In the genomic region with DNA sequence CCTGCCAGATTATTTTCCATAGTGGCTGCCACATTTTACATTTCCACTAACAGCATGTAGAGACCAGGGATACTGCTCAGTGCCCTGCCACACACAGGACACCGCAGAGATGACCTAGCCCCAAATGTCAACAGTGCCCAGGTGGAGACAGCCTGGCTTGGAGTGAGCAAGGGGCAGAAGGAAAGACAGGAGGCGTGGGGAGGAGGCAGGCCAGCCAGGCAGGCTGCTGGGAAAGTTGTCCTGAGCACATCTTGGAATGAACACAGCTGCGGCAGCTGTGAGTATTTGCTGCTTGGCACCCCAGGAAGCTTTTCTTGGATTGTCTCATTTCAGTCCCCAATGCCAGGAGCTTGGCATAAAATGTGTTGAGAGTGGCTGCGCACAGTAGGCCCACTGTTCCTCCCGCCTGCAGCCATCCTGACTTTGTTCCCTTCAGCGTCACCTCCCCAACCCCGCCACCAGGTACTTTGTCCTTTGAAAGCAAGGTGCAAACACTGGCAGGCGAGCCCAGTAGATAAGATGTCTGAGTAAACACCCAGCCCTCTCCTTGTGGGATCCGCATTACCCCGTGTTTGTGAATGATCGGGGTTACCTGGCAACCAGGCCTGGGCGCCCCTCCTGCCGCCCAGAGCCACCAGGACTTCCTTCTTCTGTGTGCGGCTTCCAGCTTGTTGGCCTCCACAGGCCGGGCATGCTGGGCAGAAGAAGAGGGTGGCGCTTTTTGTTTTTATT, we compare ENCODE assay signal across 11 cellular contexts.
DNase-seq lines count a peak whose midpoint lies in the region; ATAC-seq and TF ChIP-seq lines count a peak whose summit lies in the region.
"Had no signal": no experiment of that assay in that cellular context is flagged by ENCODE, and none has a peak within 500 bp of the region (broad histone marks: within the 10 kb centered on the region; RNA-seq: fewer than 3 reads in every experiment).

No MANE protein-coding gene starts in this region.

- H3K27ac ChIP-seq in HUES48 (ENCODE audit: low read depth, low read length) = peak overlapping the region; percentile 51
- H3K27ac ChIP-seq in heart right ventricle = no peak overlapping the region
- H3K27ac ChIP-seq in trophoblast cell (ENCODE audit: low read depth, low read length) = no peak overlapping the region

- peak in 5 of 8 donors; percentile 39 to 59 (median 53) for ATAC-seq in heart right ventricle
- no peak for ATAC-seq in HG03135 (IDR thresholded peaks at IDR 0.05; ENCODE audit: unreplicated experiment)
- no peak for ATAC-seq in HG03108 (IDR thresholded peaks at IDR 0.05; ENCODE audit: unreplicated experiment)
- ATAC-seq in HG03571 (IDR thresholded peaks at IDR 0.05; ENCODE audit: unreplicated experiment) = no peak
- no peak for ATAC-seq in GM21576 (IDR thresholded peaks at IDR 0.05; ENCODE audit: unreplicated experiment)
- ATAC-seq: stimulated activated naive CD8-positive, alpha-beta T cell treated with anti-CD3 and anti-CD28 coated beads, Interleukin-15, Interleukin-2, amounts not matched to agents 100 U/mL and 50 U/mL, for 24 hours had no signal

- peak overlapping the region; percentile 34 for H3K4ac ChIP-seq in trophoblast cell (ENCODE audit: low read depth, low read length)

- peak; percentile 87 for DNase-seq in NCI-H69 (lab: John Stamatoyannopoulos, UW)
- DNase-seq in heart right ventricle = no peak
- peak in 1 of 2 donors; percentile 19 for DNase-seq in trophoblast cell
- DNase-seq: DND-41; effector memory CD4-positive, alpha-beta T cell; stimulated activated naive CD8-positive, alpha-beta T cell treated with anti-CD3 and anti-CD28 coated beads, Interleukin-15, Interleukin-2, amounts not matched to agents 100 U/mL and 50 U/mL, for 24 hours had no signal

- H2BK5ac ChIP-seq in trophoblast cell (ENCODE audit: low read depth, low read length, poor library complexity) = no peak overlapping the region

- no peak overlapping the region for H3K4me2 ChIP-seq in trophoblast cell (ENCODE audit: low read length)

- 88 to 91% methylated on average over 16 of the region's 16 CpGs for WGBS in heart right ventricle, 2 donors
- WGBS in trophoblast cell (ENCODE audit: extremely low coverage, insufficient coverage, insufficient read length) = no CpG with 5 or more reads among the region's 16 CpGs

- H3K36me3 ChIP-seq in HUES48 (ENCODE audit: control insufficient read depth, insufficient read depth, low read length) = 0 out of 2 replicates have a peak, but pooled peaks cover 3% of the 10 kb centered on the region
- H3K36me3 ChIP-seq in heart right ventricle = no peaks in the 10 kb centered on the region
- H3K36me3 ChIP-seq in trophoblast cell (ENCODE audit: control insufficient read depth in 1 of 2, insufficient read depth in 2 of 2, low read length in 2 of 2) = peaks cover 7 to 11% of the 10 kb centered on the region in 2 experiments

- no peak overlapping the region for H2BK120ac ChIP-seq in trophoblast cell (ENCODE audit: insufficient read depth, low read length, poor library complexity)

- peaks cover 2% of the 10 kb centered on the region for H3K79me2 ChIP-seq in trophoblast cell (ENCODE audit: control insufficient read depth, insufficient read depth, low read length, poor library complexity)

- no peaks in the 10 kb centered on the region for H3K4me1 ChIP-seq in HUES48 (ENCODE audit: control insufficient read depth, insufficient read depth, low read length)
- peaks cover 4 to 42% (median 25%) of the 10 kb centered on the region in 9 donors for H3K4me1 ChIP-seq in heart right ventricle
- no peaks in the 10 kb centered on the region for H3K4me1 ChIP-seq in trophoblast cell (ENCODE audit: control insufficient read depth in 1 of 2, insufficient read depth in 2 of 2, low read length in 2 of 2)

- H2AK5ac ChIP-seq in trophoblast cell (ENCODE audit: low read length) = no peak overlapping the region

- H3K9ac ChIP-seq in HUES48 (ENCODE audit: low read depth, low read length) (no peak overlapping the region), trophoblast cell (ENCODE audit: low read length) (no peak overlapping the region)

- intact Hi-C loops in heart right ventricle (cut with DNase I) = no loop called here

- TF ChIP-seq CTCF in heart right ventricle (IDR thresholded peaks at IDR 0.05) = no peak

- no peak overlapping the region for H2BK12ac ChIP-seq in trophoblast cell (ENCODE audit: low read length)

- no peak overlapping the region for H2AFZ ChIP-seq in trophoblast cell (ENCODE audit: insufficient read depth, low read length, poor library complexity)

- no peak overlapping the region for H3K4me3 ChIP-seq in HUES48 (ENCODE audit: low read depth, low read length)
- no peak overlapping the region for H3K4me3 ChIP-seq in heart right ventricle
- H3K4me3 ChIP-seq in trophoblast cell (ENCODE audit: low read depth, low read length) = no peak overlapping the region

- peak overlapping the region; percentile 27 for H3K18ac ChIP-seq in trophoblast cell (ENCODE audit: low read length)

- H3K27me3 ChIP-seq in HUES48 (ENCODE audit: control insufficient read depth, insufficient read depth, low read length) (no peaks in the 10 kb centered on the region), heart right ventricle (no peaks in the 10 kb centered on the region), trophoblast cell (ENCODE audit: insufficient read depth, low read length) (no peaks in the 10 kb centered on the region)

- H3K14ac ChIP-seq in trophoblast cell (ENCODE audit: low read length) = no peak overlapping the region

- H3K9me3 ChIP-seq in HUES48 (ENCODE audit: control insufficient read depth, insufficient read depth, low read length) = no peaks in the 10 kb centered on the region
- no peaks in the 10 kb centered on the region for H3K9me3 ChIP-seq in heart right ventricle
- H3K9me3 ChIP-seq in trophoblast cell (ENCODE audit: insufficient read depth, low read depth, low read length) = peaks cover 3% of the 10 kb centered on the region

- H3K23ac ChIP-seq in trophoblast cell (ENCODE audit: low read length) = no peak overlapping the region

- no peak overlapping the region for H4K91ac ChIP-seq in trophoblast cell (ENCODE audit: low read depth, low read length)

- no peak overlapping the region for H4K12ac ChIP-seq in trophoblast cell (ENCODE audit: low read depth, low read length)

- no peaks in the 10 kb centered on the region for H3K79me1 ChIP-seq in trophoblast cell (ENCODE audit: low read length)

- H4K8ac ChIP-seq in trophoblast cell (ENCODE audit: low read depth, low read length) = no peak overlapping the region

Comparison
In these comparisons a context has a peak if more than half of its experiments do, and no peak if none do; other contexts are left out.
1. ATAC-seq: peak in heart right ventricle (5 of 8); none in HG03135 (single experiment), HG03108 (single experiment), HG03571 (single experiment) and GM21576 (single experiment).